In genomic region chr10:124465777-124466488, GRCh38 we compare ENCODE assay signal across 1 cellular context.
TF ChIP-seq lines count a peak whose summit lies in the region.

No MANE protein-coding gene starts in this region.

TF ChIP-seq in GM23338, 12 proteins besides CTCF, POLR2A, EP300 and RAD21 (continued from another document):
- TF ChIP-seq ETS1 (IDR thresholded peaks at IDR 0.05) (no peak), STAT1 (IDR thresholded peaks at IDR 0.05; ENCODE audit: unreplicated experiment) (no peak), REST (IDR thresholded peaks at IDR 0.05; ENCODE audit: unreplicated experiment) (no peak), JUNB (IDR thresholded peaks at IDR 0.05; ENCODE audit: unreplicated experiment) (no peak), POLR2AphosphoS5 (IDR thresholded peaks at IDR 0.05; ENCODE audit: low read depth) (no peak), EZH2phosphoT487 (IDR thresholded peaks at IDR 0.05; ENCODE audit: unreplicated experiment) (no peak), ZNF114 (CRISPR knock-in tag; IDR thresholded peaks at IDR 0.05) (no peak), EZH2 (IDR thresholded peaks at IDR 0.05; ENCODE audit: low read depth, unreplicated experiment) (no peak), ZNF331 (CRISPR knock-in tag; IDR thresholded peaks at IDR 0.05; ENCODE audit: low read depth) (no peak)
